Comparison of ENCODE assay signal across 9 cellular contexts in the genomic region with DNA sequence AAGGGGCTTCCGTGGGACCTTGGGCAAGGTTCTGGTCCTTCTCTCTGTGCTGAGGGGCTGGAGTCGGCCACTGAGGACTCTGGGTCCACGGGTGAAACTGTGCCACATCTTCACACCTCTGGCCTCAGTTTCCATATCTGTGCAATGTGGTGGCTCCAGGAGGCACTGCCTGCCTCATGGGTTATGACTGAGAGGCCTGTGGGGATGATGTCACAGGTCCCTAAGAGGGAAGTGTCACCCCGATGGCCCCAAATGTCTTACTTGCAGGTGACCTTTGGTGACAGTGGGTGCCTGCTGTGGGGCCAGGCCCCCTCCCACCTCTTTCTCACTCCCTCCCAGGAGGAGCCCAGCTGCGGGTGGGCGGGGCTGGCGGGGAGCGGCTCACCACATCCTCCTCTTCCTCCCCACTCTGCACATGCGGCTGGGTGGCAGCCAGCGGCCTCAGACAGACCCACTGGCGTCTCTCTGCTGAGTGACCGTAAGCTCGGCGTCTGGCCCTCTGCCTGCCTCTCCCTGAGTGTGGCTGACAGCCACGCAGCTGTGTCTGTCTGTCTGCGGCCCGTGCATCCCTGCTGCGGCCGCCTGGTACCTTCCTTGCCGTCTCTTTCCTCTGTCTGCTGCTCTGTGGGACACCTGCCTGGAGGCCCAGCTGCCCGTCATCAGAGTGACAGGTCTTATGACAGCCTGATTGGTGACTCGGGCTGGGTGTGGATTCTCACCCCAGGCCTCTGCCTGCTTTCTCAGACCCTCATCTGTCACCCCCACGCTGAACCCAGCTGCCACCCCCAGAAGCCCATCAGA. TPM values are rescaled to one million over a fixed set of nuclear protein-coding genes. Genes with fewer than 3 reads are reported as not detected.
DNase-seq lines count a peak whose midpoint lies in the region; ATAC-seq and TF ChIP-seq lines count a peak whose summit lies in the region.
"Had no signal": no experiment of that assay in that cellular context is flagged by ENCODE, and none has a peak within 500 bp of the region (broad histone marks: within the 10 kb centered on the region; RNA-seq: fewer than 3 reads in every experiment).

A gene (plus strand): TSS at position 407 of the 801 bp plus-strand sequence. CDS start 27,898 bp downstream, outside the sequence.

- peaks cover 68% of the 10 kb centered on the region for H3K4me1 Mint-ChIP-seq in activated CD8-positive, alpha-beta T cell treated with anti-CD3 and anti-CD28 coated beads, Interleukin-2, amount 10 ng/mL, durations not matched to agents 7 days and 5 days (ENCODE audit: low read depth)

- H3K9me3 Mint-ChIP-seq in activated CD8-positive, alpha-beta T cell treated with anti-CD3 and anti-CD28 coated beads, Interleukin-2, amount 10 ng/mL, durations not matched to agents 7 days and 5 days (ENCODE audit: insufficient read depth) = no peaks in the 10 kb centered on the region

- H3K27me3 ChIP-seq in BE2C = no peaks in the 10 kb centered on the region

- no peak within 1 kb of the TSS for H3K4me3 ChIP-seq in skeletal muscle cell (ENCODE audit: low read depth, low read length)
- no peak within 1 kb of the TSS for H3K4me3 ChIP-seq in BE2C (ENCODE audit: low read depth, low read length)
- H3K4me3 ChIP-seq: gastrocnemius medialis had no signal

- TF ChIP-seq CTCF in BE2C (IDR thresholded peaks at IDR 0.05; ENCODE audit: low read depth, low read length) = no peak

- no peaks in the 10 kb centered on the region for H3K36me3 ChIP-seq in BE2C
- H3K36me3 ChIP-seq: gastrocnemius medialis had no signal

- peak within 1 kb of the TSS; percentile 97 for H3K4me3 Mint-ChIP-seq in activated CD8-positive, alpha-beta T cell treated with anti-CD3 and anti-CD28 coated beads, Interleukin-2, amount 10 ng/mL, durations not matched to agents 7 days and 5 days

- CTCF ChIA-PET in activated CD8-positive, alpha-beta T cell treated with anti-CD3 and anti-CD28 coated beads, Interleukin-2, amount 10 ng/mL, durations not matched to agents 7 days and 5 days (lab: Charles Lee) = interaction anchor here (0.7 to 9.0 kb wide), 10 partner anchors 8 to 222 kb away, joined by 3 to 84 read pairs (median 9); no protein-coding TSS in a partner anchor

- ATAC-seq in GM18508 (IDR thresholded peaks at IDR 0.05; ENCODE audit: insufficient read depth, unreplicated experiment) = peak; percentile 41
- ATAC-seq in HG02678 (IDR thresholded peaks at IDR 0.05; ENCODE audit: unreplicated experiment) = peak; percentile 58
- ATAC-seq in activated CD8-positive, alpha-beta T cell treated with anti-CD3 and anti-CD28 coated beads, Interleukin-2, amount 10 ng/mL, durations not matched to agents 7 days and 5 days = peak; percentile 81
- ATAC-seq in esophagus mucosa = peak; percentile 70

- H3K27ac Mint-ChIP-seq in activated CD8-positive, alpha-beta T cell treated with anti-CD3 and anti-CD28 coated beads, Interleukin-2, amount 10 ng/mL, durations not matched to agents 7 days and 5 days = peak within 1 kb of the TSS; percentile 94

- no peaks in the 10 kb centered on the region for H3K27me3 Mint-ChIP-seq in activated CD8-positive, alpha-beta T cell treated with anti-CD3 and anti-CD28 coated beads, Interleukin-2, amount 10 ng/mL, durations not matched to agents 7 days and 5 days (ENCODE audit: low read depth)

- no peaks in the 10 kb centered on the region for H3K4me1 ChIP-seq in BE2C
- H3K4me1 ChIP-seq: gastrocnemius medialis had no signal

- no peaks in the 10 kb centered on the region for H3K9me3 ChIP-seq in BE2C
- H3K9me3 ChIP-seq: gastrocnemius medialis had no signal

- peaks cover 22% of the 10 kb centered on the region for H3K36me3 Mint-ChIP-seq in activated CD8-positive, alpha-beta T cell treated with anti-CD3 and anti-CD28 coated beads, Interleukin-2, amount 10 ng/mL, durations not matched to agents 7 days and 5 days (ENCODE audit: low read depth)

- POLR2A ChIA-PET in activated CD8-positive, alpha-beta T cell treated with anti-CD3 and anti-CD28 coated beads, Interleukin-2, amount 10 ng/mL, durations not matched to agents 7 days and 5 days (lab: Charles Lee) = interaction anchor here (0.8 to 8.1 kb wide), 19 partner anchors 8 to 228 kb away, joined by 3 to 100 read pairs (median 5); a partner anchor contains a TSS

- peak; percentile 17 for DNase-seq in NCI-H2171 (lab: John Stamatoyannopoulos, UW)
- DNase-seq in activated CD8-positive, alpha-beta T cell treated with anti-CD3 and anti-CD28 coated beads, Interleukin-2, amount 10 ng/mL, durations not matched to agents 7 days and 5 days = peak; percentile 90
- DNase-seq in skeletal muscle cell (ENCODE audit: low read depth) = peak; percentile 62
- no peak for DNase-seq in BE2C
- DNase-seq in NCI-H1092 (lab: John Stamatoyannopoulos, UW) = no peak

RNA-seq across cellular contexts. Expression of the gene that starts here (rescaled TPM):
- 10 to 100 TPM; 23.5 to 24.2 TPM for total RNA-seq in activated CD8-positive, alpha-beta T cell treated with anti-CD3 and anti-CD28 coated beads, Interleukin-2, amount 10 ng/mL, durations not matched to agents 7 days and 5 days
- total RNA-seq in esophagus mucosa = 0.56 TPM
- polyA plus RNA-seq in BE2C (2012; ENCODE audit: insufficient read depth, insufficient read length, low read depth) = not detected

Comparison
In these comparisons a context has a peak if more than half of its experiments do, and no peak if none do; other contexts are left out.
1. RNA of the gene that starts here (total RNA-seq): 23.5 to 24.2 TPM in activated CD8-positive, alpha-beta T cell treated with anti-CD3 and anti-CD28 coated beads, Interleukin-2, amount 10 ng/mL, durations not matched to agents 7 days and 5 days; 0.56 TPM in esophagus mucosa (single experiment); every median in the first group is over 10 times any median in the second.
2. Peak in ATAC-seq in esophagus mucosa; RNA of the gene not detected or under 1 TPM.
3. DNase-seq: peak in NCI-H2171 (single experiment), activated CD8-positive, alpha-beta T cell treated with anti-CD3 and anti-CD28 coated beads, Interleukin-2, amount 10 ng/mL, durations not matched to agents 7 days and 5 days (single experiment) and skeletal muscle cell (single experiment); none in BE2C (single experiment) and NCI-H1092 (single experiment).
4. Peak in every context shown above with its lines, with median percentiles within 50 percentile points of each other: ATAC-seq.